8 cellular contexts compared by ENCODE assay signal in genomic region chr20:34871966-34872603, GRCh38. TPM values are rescaled to one million over a fixed set of nuclear protein-coding genes. Genes with fewer than 3 reads are reported as not detected.
A peak's percentile ranks its signal among the peaks of the same experiment; 100 is the strongest.
DNase-seq lines count a peak whose midpoint lies in the region; ATAC-seq, FAIRE-seq and TF ChIP-seq lines count a peak whose summit lies in the region.

No MANE protein-coding gene starts in this region.

- H2AFZ ChIP-seq in OCI-LY3 (ENCODE audit: low read depth, low read length) (peak overlapping the region; percentile 68; the same call in 1 of the 2 replicates), parathyroid adenoma (peak overlapping the region; percentile 96)

- peaks cover 21% of the 10 kb centered on the region for H3K4me1 ChIP-seq in OCI-LY3 (ENCODE audit: low read length)
- peaks cover 0 to 15% of the 10 kb centered on the region in 2 donors for H3K4me1 ChIP-seq in esophagus (ENCODE audit: control insufficient read depth in 2 of 2, insufficient read depth in 2 of 2, low read length in 1 of 2)
- H3K4me1 ChIP-seq in parathyroid adenoma = peaks cover 25% of the 10 kb centered on the region

- no peak overlapping the region for H3K27ac ChIP-seq in OCI-LY3 (ENCODE audit: low read length)
- H3K27ac ChIP-seq in esophagus (ENCODE audit: low read depth in 2 of 2, low read length in 1 of 2) = peak overlapping the region; percentile 20 to 41
- peak overlapping the region; percentile 31 for H3K27ac ChIP-seq in parathyroid adenoma

- WGBS in esophagus, 2 donors = 38% methylated on average over 10 of the region's 10 CpGs

- H3K36me3 ChIP-seq in OCI-LY3 (replicated peaks; ENCODE audit: low read depth, low read length) (no peaks in the 10 kb centered on the region), esophagus (ENCODE audit: control insufficient read depth in 2 of 2, insufficient read depth in 2 of 2, low read length in 1 of 2) (no peaks in the 10 kb centered on the region), parathyroid adenoma (ENCODE audit: control insufficient read depth, insufficient read depth, low read length) (no peaks in the 10 kb centered on the region)

- ATAC-seq in GM21723 (IDR thresholded peaks at IDR 0.05; ENCODE audit: unreplicated experiment) = no peak

- H3K9ac ChIP-seq in OCI-LY3 (ENCODE audit: low read length) (peak overlapping the region; percentile 55), parathyroid adenoma (no peak overlapping the region)

- no peak for FAIRE-seq in D721Med (lab: Jason Lieb, UNC)

- H3K4me3 ChIP-seq in OCI-LY3 (ENCODE audit: low read length) = peak overlapping the region; percentile 77
- H3K4me3 ChIP-seq in esophagus (ENCODE audit: low read depth in 1 of 2, low read length in 2 of 2) = peak overlapping the region; percentile 39 to 58
- peak overlapping the region; percentile 85 for H3K4me3 ChIP-seq in parathyroid adenoma (ENCODE audit: low read depth, low read length)

- H3K27me3 ChIP-seq in OCI-LY3 (ENCODE audit: low read depth, low read length) (0 out of 2 replicates have a peak, but pooled peaks cover 3% of the 10 kb centered on the region), esophagus (ENCODE audit: control insufficient read depth in 1 of 2, insufficient read depth in 2 of 2, low read length in 2 of 2) (no peaks in the 10 kb centered on the region), parathyroid adenoma (ENCODE audit: control insufficient read depth, insufficient read depth, low read length) (no peaks in the 10 kb centered on the region)

- H3K4me2 ChIP-seq in OCI-LY3 (ENCODE audit: low read length) = peak overlapping the region; percentile 81
- H3K4me2 ChIP-seq in parathyroid adenoma (ENCODE audit: low read length) = peak overlapping the region; percentile 77

- no peaks in the 10 kb centered on the region for H3K9me3 ChIP-seq in OCI-LY3 (ENCODE audit: insufficient read depth, low read length)
- no peaks in the 10 kb centered on the region for H3K9me3 ChIP-seq in esophagus (ENCODE audit: control insufficient read depth in 2 of 2, insufficient read depth in 1 of 2, low read depth in 1 of 2, low read length in 1 of 2)
- no peaks in the 10 kb centered on the region for H3K9me3 ChIP-seq in parathyroid adenoma (ENCODE audit: control insufficient read depth, low read length)

- H3K79me2 ChIP-seq in OCI-LY3 (ENCODE audit: low read length) = no peaks in the 10 kb centered on the region
- peaks cover 2% of the 10 kb centered on the region for H3K79me2 ChIP-seq in parathyroid adenoma

- TF ChIP-seq CTCF in OCI-LY3 (IDR thresholded peaks at IDR 0.05; ENCODE audit: low read depth, low read length) (no peak), parathyroid adenoma (IDR thresholded peaks at IDR 0.05) (no peak), D721Med (IDR thresholded peaks at IDR 0.05; ENCODE audit: insufficient read depth, missing control alignments) (no peak)

- DNase-seq in Daoy (ENCODE audit: low read depth) (peak; percentile 7), kidney tubule cell (ENCODE audit: low spot score) (no peak), D721Med (ENCODE audit: insufficient read length, low spot score) (no peak)
- DNase-seq in stimulated activated CD4-positive, alpha-beta T cell treated with anti-CD3 and anti-CD28 coated beads, Interleukin-15, amount 100 ng/mL, for 24 hours = no peak

- H4K20me1 ChIP-seq in OCI-LY3 (ENCODE audit: insufficient read depth, low read length) = no peaks in the 10 kb centered on the region

RNA-seq across cellular contexts. Expression of gene GGT7, which starts 0.6 kb away (rescaled TPM):
- 1.5 and 2.1 TPM in 2 replicates for total RNA-seq in Daoy (2014; rRNA removed; shearing (Covaris generic))
- 1 to 10 TPM; 3.7 to 5.7 TPM for polyA plus RNA-seq in esophagus

RNA-seq across cellular contexts. Expression of gene ACSS2, which starts 4.3 kb away (rescaled TPM):
- 11.7 and 17.3 TPM in 2 replicates for total RNA-seq in Daoy (2014; rRNA removed; shearing (Covaris generic))
- polyA plus RNA-seq in esophagus = 10 to 100 TPM; 31.4 to 44.2 TPM

RNA-seq across cellular contexts. Expression of gene NCOA6, which starts 46.6 kb away (rescaled TPM):
- 2.2 and 7.8 TPM in 2 replicates for total RNA-seq in Daoy (2014; rRNA removed; shearing (Covaris generic))
- polyA plus RNA-seq in esophagus = 10 to 100 TPM; 12.7 to 22.5 TPM
